In the genomic region with DNA sequence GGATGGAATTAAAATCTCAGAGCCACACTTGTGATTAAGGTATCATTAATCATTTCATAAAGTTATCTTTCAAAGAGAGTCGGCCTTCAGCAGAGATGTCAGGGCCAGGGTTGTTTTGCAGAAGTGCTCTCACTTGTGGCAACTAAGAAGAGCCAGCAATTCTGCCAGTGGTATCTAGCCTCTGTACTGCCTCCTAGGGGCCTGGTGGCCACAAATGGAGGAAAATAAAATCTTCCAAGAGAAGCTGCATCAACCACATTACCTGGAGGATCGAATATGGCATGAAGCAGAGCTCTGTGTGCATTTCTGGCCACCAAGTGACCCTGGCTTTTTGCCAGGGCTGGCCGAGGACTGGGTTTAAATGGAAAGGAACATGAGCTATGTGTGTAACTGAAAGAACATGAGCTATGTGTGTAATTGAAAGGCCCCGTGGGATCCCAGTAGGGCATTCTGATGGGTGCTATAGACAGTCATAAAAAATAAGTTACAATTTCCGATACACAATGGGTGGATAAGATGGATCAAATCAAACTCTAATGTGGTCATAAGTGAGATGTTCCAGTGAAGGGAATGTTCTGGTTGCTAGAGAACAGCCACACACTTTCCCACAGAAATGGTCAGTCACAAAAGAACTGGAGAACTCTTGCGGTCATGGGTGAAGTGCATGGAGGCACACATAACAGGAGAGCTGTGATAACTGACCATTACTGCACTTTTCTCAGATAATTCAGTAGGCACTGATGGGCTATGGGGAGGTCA, we compare ENCODE assay signal across 1 cellular context.
TF ChIP-seq lines count a peak whose summit lies in the region.

No MANE protein-coding gene starts in this region.

TF ChIP-seq in WTC11, 78 proteins besides CTCF, POLR2A, EP300 and RAD21 (continued from another document):
- TF ChIP-seq, protein P1, sequence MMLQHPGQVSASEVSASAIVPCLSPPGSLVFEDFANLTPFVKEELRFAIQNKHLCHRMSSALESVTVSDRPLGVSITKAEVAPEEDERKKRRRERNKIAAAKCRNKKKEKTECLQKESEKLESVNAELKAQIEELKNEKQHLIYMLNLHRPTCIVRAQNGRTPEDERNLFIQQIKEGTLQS (CRISPR knock-in tag; conservative IDR thresholded peaks at IDR 0.05), result no peak
- TF ChIP-seq, protein P2, sequence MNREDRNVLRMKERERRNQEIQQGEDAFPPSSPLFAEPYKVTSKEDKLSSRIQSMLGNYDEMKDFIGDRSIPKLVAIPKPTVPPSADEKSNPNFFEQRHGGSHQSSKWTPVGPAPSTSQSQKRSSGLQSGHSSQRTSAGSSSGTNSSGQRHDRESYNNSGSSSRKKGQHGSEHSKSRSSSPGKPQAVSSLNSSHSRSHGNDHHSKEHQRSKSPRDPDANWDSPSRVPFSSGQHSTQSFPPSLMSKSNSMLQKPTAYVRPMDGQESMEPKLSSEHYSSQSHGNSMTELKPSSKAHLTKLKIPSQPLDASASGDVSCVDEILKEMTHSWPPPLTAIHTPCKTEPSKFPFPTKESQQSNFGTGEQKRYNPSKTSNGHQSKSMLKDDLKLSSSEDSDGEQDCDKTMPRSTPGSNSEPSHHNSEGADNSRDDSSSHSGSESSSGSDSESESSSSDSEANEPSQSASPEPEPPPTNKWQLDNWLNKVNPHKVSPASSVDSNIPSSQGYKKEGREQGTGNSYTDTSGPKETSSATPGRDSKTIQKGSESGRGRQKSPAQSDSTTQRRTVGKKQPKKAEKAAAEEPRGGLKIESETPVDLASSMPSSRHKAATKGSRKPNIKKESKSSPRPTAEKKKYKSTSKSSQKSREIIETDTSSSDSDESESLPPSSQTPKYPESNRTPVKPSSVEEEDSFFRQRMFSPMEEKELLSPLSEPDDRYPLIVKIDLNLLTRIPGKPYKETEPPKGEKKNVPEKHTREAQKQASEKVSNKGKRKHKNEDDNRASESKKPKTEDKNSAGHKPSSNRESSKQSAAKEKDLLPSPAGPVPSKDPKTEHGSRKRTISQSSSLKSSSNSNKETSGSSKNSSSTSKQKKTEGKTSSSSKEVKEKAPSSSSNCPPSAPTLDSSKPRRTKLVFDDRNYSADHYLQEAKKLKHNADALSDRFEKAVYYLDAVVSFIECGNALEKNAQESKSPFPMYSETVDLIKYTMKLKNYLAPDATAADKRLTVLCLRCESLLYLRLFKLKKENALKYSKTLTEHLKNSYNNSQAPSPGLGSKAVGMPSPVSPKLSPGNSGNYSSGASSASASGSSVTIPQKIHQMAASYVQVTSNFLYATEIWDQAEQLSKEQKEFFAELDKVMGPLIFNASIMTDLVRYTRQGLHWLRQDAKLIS (CRISPR knock-in tag; IDR thresholded peaks at IDR 0.05; ENCODE audit: borderline replicate concordance), result no peak
- TF ChIP-seq ETV6 (CRISPR knock-in tag; IDR thresholded peaks at IDR 0.05) (no peak), ZNF138 (CRISPR knock-in tag; conservative IDR thresholded peaks at IDR 0.05) (no peak), NFATC4 (CRISPR knock-in tag; IDR thresholded peaks at IDR 0.05) (no peak), NFYB (CRISPR knock-in tag; conservative IDR thresholded peaks at IDR 0.05; ENCODE audit: low read depth) (no peak), ZNF121 (CRISPR knock-in tag; IDR thresholded peaks at IDR 0.05) (no peak), ZNF396 (CRISPR knock-in tag; IDR thresholded peaks at IDR 0.05; ENCODE audit: borderline replicate concordance) (no peak)
- TF ChIP-seq, protein P3, sequence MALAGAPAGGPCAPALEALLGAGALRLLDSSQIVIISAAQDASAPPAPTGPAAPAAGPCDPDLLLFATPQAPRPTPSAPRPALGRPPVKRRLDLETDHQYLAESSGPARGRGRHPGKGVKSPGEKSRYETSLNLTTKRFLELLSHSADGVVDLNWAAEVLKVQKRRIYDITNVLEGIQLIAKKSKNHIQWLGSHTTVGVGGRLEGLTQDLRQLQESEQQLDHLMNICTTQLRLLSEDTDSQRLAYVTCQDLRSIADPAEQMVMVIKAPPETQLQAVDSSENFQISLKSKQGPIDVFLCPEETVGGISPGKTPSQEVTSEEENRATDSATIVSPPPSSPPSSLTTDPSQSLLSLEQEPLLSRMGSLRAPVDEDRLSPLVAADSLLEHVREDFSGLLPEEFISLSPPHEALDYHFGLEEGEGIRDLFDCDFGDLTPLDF (CRISPR knock-in tag; IDR thresholded peaks at IDR 0.05), result no peak
- TF ChIP-seq, protein P4, sequence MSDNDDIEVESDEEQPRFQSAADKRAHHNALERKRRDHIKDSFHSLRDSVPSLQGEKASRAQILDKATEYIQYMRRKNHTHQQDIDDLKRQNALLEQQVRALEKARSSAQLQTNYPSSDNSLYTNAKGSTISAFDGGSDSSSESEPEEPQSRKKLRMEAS (CRISPR knock-in tag; IDR thresholded peaks at IDR 0.05), result no peak
